10 cellular contexts compared by ENCODE assay signal in genomic region chr3:194395201-194395600, GRCh38. TPM values are rescaled to one million over a fixed set of nuclear protein-coding genes. Genes with fewer than 3 reads are reported as not detected.
DNase-seq lines count a peak whose midpoint lies in the region; TF ChIP-seq lines count a peak whose summit lies in the region.
"Had no signal": no experiment of that assay in that cellular context is flagged by ENCODE, and none has a peak within 500 bp of the region (broad histone marks: within the 10 kb centered on the region; RNA-seq: fewer than 3 reads in every experiment).

No MANE protein-coding gene starts in this region.

- no peak overlapping the region for H3K4me3 ChIP-seq in retinal pigment epithelial cell (ENCODE audit: low read length)
- H3K4me3 ChIP-seq: thoracic aorta had no signal

- no peak for TF ChIP-seq CTCF in retinal pigment epithelial cell (conservative IDR thresholded peaks at IDR 0.05; ENCODE audit: low read depth, low read length)

- peak; percentile 52 for DNase-seq in NCI-H510A treated with DMSO at 0.1 percent for 48 hours (lab: John Stamatoyannopoulos, UW)
- DNase-seq in NCI-H510A (lab: John Stamatoyannopoulos, UW), result no peak
- DNase-seq in NCI-H345 (lab: John Stamatoyannopoulos, UW), result peak; percentile 85
- DNase-seq in dermis blood vessel endothelial cell, result peak; percentile 41
- peak; percentile 62 for DNase-seq in retinal pigment epithelial cell (ENCODE audit: low read depth)
- no peak for DNase-seq in activated CD8-positive, alpha-beta memory T cell treated with anti-CD3 and anti-CD28 coated beads for 24 hours
- DNase-seq in iPS-NIHi11 (ENCODE audit: low spot score), result no peak
- no peak for DNase-seq in MV-4-11 (lab: John Stamatoyannopoulos, UW)

RNA-seq across cellular contexts. Expression of gene GP5, which starts 3.9 kb away (rescaled TPM):
- under 0.01 and 0.28 TPM in 2 replicates for total RNA-seq in dermis blood vessel endothelial cell
- total RNA-seq: Peyer's patch had no signal

RNA-seq across cellular contexts. Expression of gene LRRC15, which starts 25.7 kb away (rescaled TPM):
- total RNA-seq in dermis blood vessel endothelial cell, result 0.28 and 0.51 TPM in 2 replicates

RNA-seq across cellular contexts. Expression of gene CPN2, which starts 44.1 kb away (rescaled TPM):
- total RNA-seq in dermis blood vessel endothelial cell, result not detected in 2 replicates
- total RNA-seq: Peyer's patch, thoracic aorta had no signal

Comparison
In these comparisons a context has a peak if more than half of its experiments do, and no peak if none do; other contexts are left out.
1. DNase-seq: peak in NCI-H510A treated with DMSO at 0.1 percent for 48 hours (single experiment), NCI-H345 (single experiment), dermis blood vessel endothelial cell (single experiment) and retinal pigment epithelial cell (single experiment); none in NCI-H510A (single experiment), activated CD8-positive, alpha-beta memory T cell treated with anti-CD3 and anti-CD28 coated beads for 24 hours (single experiment), iPS-NIHi11 (single experiment) and MV-4-11 (single experiment).